8 cellular contexts compared by ENCODE assay signal in the genomic region with DNA sequence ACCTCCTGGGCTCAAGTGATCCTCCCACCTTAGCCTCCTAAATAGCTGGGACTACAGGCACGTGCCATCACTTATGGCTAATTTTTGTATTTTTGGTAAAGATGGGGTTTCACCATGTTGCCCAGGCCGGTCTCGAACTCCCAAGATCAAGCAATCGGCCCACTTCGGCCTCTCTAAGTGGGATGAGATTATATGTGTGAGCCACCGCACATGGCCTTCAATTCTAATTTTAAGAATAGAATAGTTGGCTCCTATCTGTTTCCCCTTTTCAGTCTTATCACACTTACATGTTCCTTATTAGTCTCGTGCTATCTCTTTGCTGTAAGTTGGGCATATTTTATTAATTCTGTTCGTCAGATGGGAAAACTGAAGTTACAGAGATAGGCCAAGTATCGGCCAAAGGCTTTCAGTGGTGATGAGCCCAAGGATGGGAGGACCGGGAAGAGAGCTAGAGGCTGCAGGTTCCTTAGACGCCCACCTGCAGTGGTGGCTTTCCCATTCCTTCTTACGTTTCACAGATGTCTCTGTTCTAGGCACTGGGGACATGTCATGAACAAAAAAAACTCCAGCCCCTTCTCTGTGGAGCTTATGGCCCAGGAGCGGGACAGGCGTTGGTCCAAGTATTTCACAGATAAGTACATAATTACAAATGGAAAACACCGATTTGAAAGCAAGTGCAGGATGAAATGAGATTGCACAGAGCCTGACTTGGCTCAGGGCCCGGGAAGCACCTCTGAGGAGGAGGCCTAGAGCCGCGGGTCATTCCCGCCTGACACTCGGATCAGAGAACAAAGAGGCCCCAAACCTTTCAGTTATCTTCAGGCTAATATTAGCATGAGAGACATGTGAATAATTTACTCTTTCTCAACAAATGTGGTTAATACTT.
DNase-seq lines count a peak whose midpoint lies in the region; ATAC-seq and TF ChIP-seq lines count a peak whose summit lies in the region.

No MANE protein-coding gene starts in this region.

- no peak overlapping the region for H4K91ac ChIP-seq in trophoblast cell (ENCODE audit: low read depth, low read length)

- no peaks in the 10 kb centered on the region for H3K9me2 ChIP-seq in SU-DHL-6 (replicated peaks; ENCODE audit: insufficient read depth, low read length)

- no peaks in the 10 kb centered on the region for H3K79me1 ChIP-seq in trophoblast cell (ENCODE audit: low read length)

- H3K79me2 ChIP-seq in KMS-11 (ENCODE audit: insufficient read depth, low read depth), result no peaks in the 10 kb centered on the region
- H3K79me2 ChIP-seq in SU-DHL-6 (ENCODE audit: insufficient read depth, low read length), result no peaks in the 10 kb centered on the region
- H3K79me2 ChIP-seq in trophoblast cell (ENCODE audit: control insufficient read depth, insufficient read depth, low read length, poor library complexity), result no peaks in the 10 kb centered on the region

- no peaks in the 10 kb centered on the region for H3K27me3 ChIP-seq in KMS-11 (ENCODE audit: insufficient read depth, low read depth)
- H3K27me3 ChIP-seq in SU-DHL-6 (ENCODE audit: low read length), result no peaks in the 10 kb centered on the region
- H3K27me3 ChIP-seq in trophoblast cell (ENCODE audit: insufficient read depth, low read length), result no peaks in the 10 kb centered on the region

- H3K4ac ChIP-seq in trophoblast cell (ENCODE audit: low read depth, low read length), result no peak overlapping the region

- no CpG with 5 or more reads among the region's 20 CpGs for WGBS in trophoblast cell (ENCODE audit: extremely low coverage, insufficient coverage, insufficient read length)

- TF ChIP-seq CTCF in KMS-11 (conservative IDR thresholded peaks at IDR 0.05; ENCODE audit: low read depth, low read length) (no peak), SU-DHL-6 (IDR thresholded peaks at IDR 0.05; ENCODE audit: insufficient read depth, low read length, poor library complexity, severe bottlenecking) (no peak)

- H2AK5ac ChIP-seq in trophoblast cell (ENCODE audit: low read length), result no peak overlapping the region

- H2AFZ ChIP-seq in KMS-11 (ENCODE audit: low read depth) (peak overlapping the region; percentile 28; the same call in 1 of the 2 replicates), SU-DHL-6 (ENCODE audit: low read depth, low read length, severe bottlenecking) (no peak overlapping the region), trophoblast cell (ENCODE audit: insufficient read depth, low read length, poor library complexity) (no peak overlapping the region)

- no peak overlapping the region for H3K18ac ChIP-seq in trophoblast cell (ENCODE audit: low read length)

- H3K9me3 ChIP-seq in SU-DHL-6 (ENCODE audit: insufficient read depth, low read length) (no peaks in the 10 kb centered on the region), trophoblast cell (ENCODE audit: insufficient read depth, low read depth, low read length) (no peaks in the 10 kb centered on the region)

- no peak overlapping the region for H2BK5ac ChIP-seq in trophoblast cell (ENCODE audit: low read depth, low read length, poor library complexity)

- no peak overlapping the region for H4K8ac ChIP-seq in trophoblast cell (ENCODE audit: low read depth, low read length)

- H3K23ac ChIP-seq in trophoblast cell (ENCODE audit: low read length), result no peak overlapping the region

- peak; percentile 36 for ATAC-seq in GM18508 (IDR thresholded peaks at IDR 0.05; ENCODE audit: insufficient read depth, unreplicated experiment)

- peak overlapping the region; percentile 27; the same call in 1 of the 2 replicates for H3K4me2 ChIP-seq in KMS-11
- H3K4me2 ChIP-seq in SU-DHL-6 (ENCODE audit: low read depth, low read length, poor library complexity, severe bottlenecking), result peak overlapping the region; percentile 50
- H3K4me2 ChIP-seq in trophoblast cell (ENCODE audit: low read length), result no peak overlapping the region

- H4K20me1 ChIP-seq in KMS-11 (ENCODE audit: insufficient read depth) (no peaks in the 10 kb centered on the region), SU-DHL-6 (ENCODE audit: low read depth, low read length) (no peaks in the 10 kb centered on the region)

- DNase-seq in left kidney (ENCODE audit: low read depth, low spot score), result peak; percentile 33
- no peak for DNase-seq in DMS114 treated with DMSO at 0.1 percent for 48 hours (lab: John Stamatoyannopoulos, UW; ENCODE audit: unreplicated experiment)
- DNase-seq in KG1 (lab: John Stamatoyannopoulos, UW), result no peak
- DNase-seq in trophoblast cell, result no peak
- no peak for DNase-seq in GM19238 (ENCODE audit: insufficient read length, low spot score)

- H3K9ac ChIP-seq in KMS-11 (no peak overlapping the region; the same call in 1 of the 2 replicates), SU-DHL-6 (ENCODE audit: low read length) (peak overlapping the region; percentile 31), trophoblast cell (ENCODE audit: low read length) (no peak overlapping the region)

- H2BK12ac ChIP-seq in trophoblast cell (ENCODE audit: low read length), result no peak overlapping the region

- H4K12ac ChIP-seq in trophoblast cell (ENCODE audit: low read depth, low read length), result no peak overlapping the region

- H3K4me1 ChIP-seq in KMS-11 (ENCODE audit: low read depth, poor library complexity, severe bottlenecking) (peaks cover 30% of the 10 kb centered on the region), trophoblast cell (ENCODE audit: control insufficient read depth in 1 of 2, insufficient read depth in 2 of 2, low read length in 2 of 2) (no peaks in the 10 kb centered on the region)

- no peak overlapping the region for H3K4me3 ChIP-seq in KMS-11 (IDR thresholded peaks at IDR 0.05; ENCODE audit: insufficient read depth, low read depth, low read length)
- peak overlapping the region; percentile 36 for H3K4me3 ChIP-seq in SU-DHL-6 (ENCODE audit: insufficient read depth, low read length, poor library complexity, severe bottlenecking)
- H3K4me3 ChIP-seq in trophoblast cell (ENCODE audit: low read depth, low read length), result no peak overlapping the region

- H3K36me3 ChIP-seq in KMS-11 (ENCODE audit: insufficient read depth) (no peaks in the 10 kb centered on the region), SU-DHL-6 (ENCODE audit: low read length) (no peaks in the 10 kb centered on the region), trophoblast cell (ENCODE audit: control insufficient read depth in 1 of 2, insufficient read depth in 2 of 2, low read length in 2 of 2) (no peaks in the 10 kb centered on the region)

- no peak overlapping the region for H3K14ac ChIP-seq in trophoblast cell (ENCODE audit: low read length)

- H3K27ac ChIP-seq in KMS-11 (peak overlapping the region; percentile 46), SU-DHL-6 (ENCODE audit: low read depth, low read length) (peak overlapping the region; percentile 71), trophoblast cell (ENCODE audit: low read depth, low read length) (no peak overlapping the region)

- peaks cover 24% of the 10 kb centered on the region for H3F3A ChIP-seq in SU-DHL-6 (ENCODE audit: insufficient read depth)

- no peak overlapping the region for H2BK120ac ChIP-seq in trophoblast cell (ENCODE audit: insufficient read depth, low read length, poor library complexity)
